Comparison of ENCODE assay signal across 15 cellular contexts in the genomic region with DNA sequence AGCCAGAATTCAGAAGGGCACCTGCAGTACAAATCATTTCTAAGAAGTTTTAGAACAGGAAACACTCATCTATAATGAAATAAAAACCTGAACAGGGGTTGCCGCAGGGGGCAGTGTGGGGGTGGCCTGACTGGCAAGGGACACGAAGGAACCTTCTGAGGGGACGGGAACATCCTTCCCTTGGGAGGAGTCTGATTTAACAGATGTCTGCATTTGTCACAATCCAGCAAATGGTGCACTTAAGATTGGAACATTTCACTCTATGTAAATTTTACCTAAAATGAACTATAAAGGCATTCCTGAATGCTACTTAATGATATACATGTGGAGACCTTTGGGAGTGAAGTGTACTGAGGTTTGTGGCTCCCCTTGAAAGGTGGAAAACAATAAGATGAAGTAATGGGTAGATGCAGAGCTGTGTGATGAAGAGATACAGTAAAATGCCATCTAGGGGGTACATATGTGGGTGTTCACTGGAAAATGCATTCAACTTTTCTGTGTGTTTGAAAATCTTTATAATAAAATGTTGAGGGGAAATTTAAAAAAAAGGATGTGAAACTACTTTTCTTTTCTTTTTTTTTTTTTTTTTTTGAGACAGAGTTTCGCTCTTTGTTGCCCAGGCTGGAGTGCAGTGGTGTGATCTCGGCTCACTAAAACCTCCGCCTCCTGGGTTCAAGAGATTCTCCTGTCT.
DNase-seq lines count a peak whose midpoint lies in the region; FAIRE-seq and TF ChIP-seq lines count a peak whose summit lies in the region.
"Had no signal": no experiment of that assay in that cellular context is flagged by ENCODE, and none has a peak within 500 bp of the region (broad histone marks: within the 10 kb centered on the region; RNA-seq: fewer than 3 reads in every experiment).

No MANE protein-coding gene starts in this region.

- H3K36me3 ChIP-seq in mucosa of rectum (ENCODE audit: control insufficient read depth in 2 of 2, insufficient read depth in 2 of 2, low read length in 2 of 2): no peaks in the 10 kb centered on the region
- H3K36me3 ChIP-seq: ascending aorta, HAP-1, heart left ventricle, left ventricle myocardium inferior, neutrophil had no signal

- H3K9ac ChIP-seq in mucosa of rectum (ENCODE audit: low read depth in 1 of 2, low read length in 2 of 2): no peak overlapping the region

- TF ChIP-seq CTCF in GM12864 (IDR thresholded peaks at IDR 0.05; ENCODE audit: low read depth, low read length, missing control alignments) (peak; percentile 57), NB4 (IDR thresholded peaks at IDR 0.05; ENCODE audit: low read depth, low read length) (no peak)

- no peak for TF ChIP-seq POLR2A in NB4 (IDR thresholded peaks at IDR 0.05; ENCODE audit: extremely low read depth, insufficient read length)

- H3K27ac ChIP-seq in mucosa of rectum (ENCODE audit: low read depth in 2 of 2, low read length in 2 of 2): peak overlapping the region; percentile 90 to 97
- H3K27ac ChIP-seq: ascending aorta, heart left ventricle, left ventricle myocardium inferior, neutrophil had no signal

- H3K4me3 ChIP-seq in GM12864 (ENCODE audit: low read depth, low read length) (no peak overlapping the region), NB4 (ENCODE audit: low read depth, low read length) (no peak overlapping the region), mucosa of rectum (ENCODE audit: low read length in 2 of 2) (no peak overlapping the region)
- H3K4me3 ChIP-seq: ascending aorta, HAP-1, heart left ventricle, left ventricle myocardium inferior had no signal

- no peaks in the 10 kb centered on the region for H3K27me3 ChIP-seq in mucosa of rectum (ENCODE audit: control insufficient read depth in 2 of 2, insufficient read depth in 2 of 2, low read length in 2 of 2)
- H3K27me3 ChIP-seq: ascending aorta, heart left ventricle had no signal

- DNase-seq in GM12864 (ENCODE audit: low read depth): no peak
- DNase-seq in GM19239 (ENCODE audit: insufficient read length, low spot score): no peak
- DNase-seq in NB4 (ENCODE audit: low read depth): peak; percentile 21
- DNase-seq in kidney glomerular epithelial cell (lab: John Stamatoyannopoulos, UW): no peak
- no peak for DNase-seq in middle frontal gyrus (ENCODE audit: extremely low spot score, low spot score)
- no peak for DNase-seq in SK-N-DZ (ENCODE audit: low spot score)
- DNase-seq: heart left ventricle, left ventricle myocardium inferior, NCI-H1105, NCI-H774 had no signal

- H3K4me1 ChIP-seq in mucosa of rectum (ENCODE audit: control insufficient read depth in 2 of 2, insufficient read depth in 2 of 2, low read length in 2 of 2): peaks cover 40 to 44% of the 10 kb centered on the region in 2 donors
- H3K4me1 ChIP-seq: HAP-1 had no signal

- FAIRE-seq in GM19239 (lab: Jason Lieb, UNC): peak; percentile 52
- FAIRE-seq: endometrium had no signal

- H3K9me3 ChIP-seq in mucosa of rectum (ENCODE audit: control insufficient read depth in 2 of 2, low read length in 2 of 2): no peaks in the 10 kb centered on the region
- H3K9me3 ChIP-seq: ascending aorta, HAP-1, heart left ventricle, left ventricle myocardium inferior, neutrophil had no signal
